Comparison of ENCODE assay signal across 23 cellular contexts in genomic region chr2:222756362-222756831, GRCh38.
DNase-seq lines count a peak whose midpoint lies in the region; ATAC-seq and TF ChIP-seq lines count a peak whose summit lies in the region.
"Had no signal": no experiment of that assay in that cellular context is flagged by ENCODE, and none has a peak within 500 bp of the region (broad histone marks: within the 10 kb centered on the region; RNA-seq: fewer than 3 reads in every experiment).

No MANE protein-coding gene starts in this region.

- no peaks in the 10 kb centered on the region for H3K27me3 ChIP-seq in adipocyte (replicated peaks; ENCODE audit: control insufficient read depth, insufficient read depth, low read length)
- H3K27me3 ChIP-seq: body of pancreas, heart left ventricle had no signal

- ATAC-seq in left colon (peak; percentile 82), HG03565 (IDR thresholded peaks at IDR 0.05; ENCODE audit: unreplicated experiment) (no peak), GM18873 (IDR thresholded peaks at IDR 0.05; ENCODE audit: low FRiP score, unreplicated experiment) (no peak), HG03439 (IDR thresholded peaks at IDR 0.05; ENCODE audit: unreplicated experiment) (no peak)
- ATAC-seq: activated CD8-positive, alpha-beta memory T cell treated with anti-CD3 and anti-CD28 coated beads, Interleukin-2, amount 10 ng/mL, durations not matched to agents 7 days and 5 days; activated T-helper 17 cell treated with anti-CD3 and anti-CD28 coated beads, Interleukin-2, amount 50 U/mL, for 72 hours; body of pancreas; GM12878; heart left ventricle; left ventricle myocardium superior had no signal

- in situ Hi-C loops in GM13976 (cut with MboI; ENCODE audit: low sequenced_read_pairs, unreplicated experiment): no loop called here

- no peak for TF ChIP-seq CTCF in GM13976 (IDR thresholded peaks at IDR 0.05; ENCODE audit: borderline replicate concordance, control extremely low read depth, extremely low read depth, insufficient read depth, missing control alignments)

- no peak overlapping the region for H3K9ac ChIP-seq in adipocyte (ENCODE audit: low read length)

- no peaks in the 10 kb centered on the region for H3K36me3 ChIP-seq in adipocyte (ENCODE audit: control insufficient read depth, insufficient read depth, low read length, severe bottlenecking)
- H3K36me3 ChIP-seq: heart left ventricle had no signal

- H3K4me1 ChIP-seq in adipocyte (ENCODE audit: control insufficient read depth, insufficient read depth, low read length): peaks cover 25% of the 10 kb centered on the region

- DNase-seq in A172 (ENCODE audit: low spot score) (peak; percentile 11), HCEC 1CT (peak; percentile 45), adipocyte (ENCODE audit: low read depth) (peak; percentile 7), left colon (no peak), GM13976 (ENCODE audit: low spot score) (no peak)
- DNase-seq: activated CD4-positive, alpha-beta T cell treated with anti-CD3 and anti-CD28 coated beads for 1 hour; activated CD8-positive, alpha-beta memory T cell treated with anti-CD3 and anti-CD28 coated beads, Interleukin-2, amount 10 ng/mL, durations not matched to agents 7 days and 5 days; activated naive CD8-positive, alpha-beta T cell treated with anti-CD3 and anti-CD28 coated beads for 36 hours; body of pancreas; C1 segment of cervical spinal cord; heart left ventricle; Kasumi-1; left ventricle myocardium superior; NCI-H1105; NCI-H2081 treated with DMSO at 0.1 percent for 48 hours; NCI-H510A treated with DMSO at 0.1 percent for 48 hours; SHP77 treated with DMSO at 0.1 percent for 48 hours had no signal

- no peak overlapping the region for H3K4me3 ChIP-seq in adipocyte (ENCODE audit: low read length)
- H3K4me3 ChIP-seq: body of pancreas, coronary artery, GM12878, heart left ventricle had no signal

- intact Hi-C loops in left colon (cut with DNase I, micrococcal nuclease): no loop called here

- H3K9me3 ChIP-seq in adipocyte (ENCODE audit: control insufficient read depth, low read length): no peaks in the 10 kb centered on the region
- H3K9me3 ChIP-seq: body of pancreas, heart left ventricle had no signal

Comparison
In these comparisons a context has a peak if more than half of its experiments do, and no peak if none do; other contexts are left out.
1. DNase-seq: peak in A172 (single experiment), HCEC 1CT (single experiment) and adipocyte (single experiment); none in left colon (0 of 2) and GM13976 (single experiment).